In the genomic region with DNA sequence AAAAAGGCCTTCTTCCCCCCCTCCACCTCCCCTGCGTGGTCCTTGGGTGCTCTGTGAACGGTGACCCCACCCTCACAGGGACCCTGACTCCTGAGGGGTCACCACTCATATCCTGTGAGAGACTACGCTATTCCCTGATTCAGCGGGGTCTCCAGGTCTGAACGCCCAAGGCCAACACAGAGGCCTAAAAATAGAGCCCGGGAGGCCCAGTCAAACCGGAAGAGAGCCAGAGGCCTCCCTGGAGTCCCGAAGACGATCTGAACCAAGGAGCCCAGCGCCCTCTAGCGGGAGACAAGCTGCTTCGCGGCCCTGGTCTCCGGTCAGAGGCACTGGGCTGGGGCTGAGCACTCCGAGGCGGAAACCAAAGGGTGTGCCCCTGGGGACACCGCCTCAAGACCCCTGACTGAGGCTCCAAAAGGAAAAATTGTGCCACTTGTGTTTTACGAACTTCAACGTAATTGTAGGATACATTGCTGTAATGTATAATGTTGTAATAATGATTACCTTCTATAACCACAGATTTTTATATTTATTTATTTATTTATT, we compare ENCODE assay signal across 8 cellular contexts. TPM values are rescaled to one million over a fixed set of nuclear protein-coding genes. Genes with fewer than 3 reads are reported as not detected.
DNase-seq lines count a peak whose midpoint lies in the region; ATAC-seq, FAIRE-seq and TF ChIP-seq lines count a peak whose summit lies in the region.

No MANE protein-coding gene starts in this region.

- BruUV-seq in Panc1 (replicated peaks; lab: Mats Ljungman, UMichigan), result no TSS peak

- H3K9me3 ChIP-seq in Panc1 (ENCODE audit: control insufficient read depth, insufficient read depth, low read depth, low read length), result no peaks in the 10 kb centered on the region

- in situ Hi-C loops in Panc1 (cut with HindIII; ENCODE audit: low pct_unique_long_range_greater_than_20kb, low sequenced_read_pairs), result no loop called here

- peaks cover 10% of the 10 kb centered on the region for H3K27me3 Mint-ChIP-seq in nephron (ENCODE audit: low read depth)
- peaks cover 0 to 3% of the 10 kb centered on the region in 2 donors for H3K27me3 Mint-ChIP-seq in stimulated activated naive B cell treated with anti-CD40 and anti-IgM and Interleukin-4, amounts not matched to agents 10 μg/mL and 1 μg/mL and 100 μg/mL, for 72 hours

- H3K36me3 ChIP-seq in Panc1 (ENCODE audit: control insufficient read depth, insufficient read depth, low read length), result no peaks in the 10 kb centered on the region

- peaks cover 3% of the 10 kb centered on the region for H3K9me3 Mint-ChIP-seq in nephron
- no peaks in the 10 kb centered on the region for H3K9me3 Mint-ChIP-seq in stimulated activated naive B cell treated with anti-CD40 and anti-IgM and Interleukin-4, amounts not matched to agents 10 μg/mL and 1 μg/mL and 100 μg/mL, for 72 hours

- no peaks in the 10 kb centered on the region for H3K36me3 Mint-ChIP-seq in nephron (ENCODE audit: low read depth)
- peaks cover 0 to 4% of the 10 kb centered on the region in 2 donors for H3K36me3 Mint-ChIP-seq in stimulated activated naive B cell treated with anti-CD40 and anti-IgM and Interleukin-4, amounts not matched to agents 10 μg/mL and 1 μg/mL and 100 μg/mL, for 72 hours

- peak overlapping the region in 1 of 3 experiments; percentile 53 for H3K4me3 Mint-ChIP-seq in nephron
- peak overlapping the region; percentile 47 to 77 for H3K4me3 Mint-ChIP-seq in stimulated activated naive B cell treated with anti-CD40 and anti-IgM and Interleukin-4, amounts not matched to agents 10 μg/mL and 1 μg/mL and 100 μg/mL, for 72 hours

- POLR2A ChIA-PET in Panc1 (lab: Charles Lee), result no interaction called here

- peaks cover 4% of the 10 kb centered on the region for H3K4me1 ChIP-seq in Panc1 (ENCODE audit: control insufficient read depth, insufficient read depth, low read length)

- peak overlapping the region; percentile 70 to 97 (median 78) for H3K27ac Mint-ChIP-seq in nephron
- peak overlapping the region; percentile 88 for H3K27ac Mint-ChIP-seq in stimulated activated naive B cell treated with anti-CD40 and anti-IgM and Interleukin-4, amounts not matched to agents 10 μg/mL and 1 μg/mL and 100 μg/mL, for 72 hours

- no peak for FAIRE-seq in H54 (lab: Jason Lieb, UNC)

- peak overlapping the region in 1 of 2 experiments; percentile 23; a peak in 1 of 4 replicates for H3K4me3 ChIP-seq in Panc1 (ENCODE audit: low read depth in 2 of 2, low read length in 2 of 2)
- H3K4me3 ChIP-seq in fibroblast of mammary gland (ENCODE audit: control insufficient read depth, low read depth, low read length), result peak overlapping the region; percentile 10

- TF ChIP-seq CTCF in Panc1 (IDR thresholded peaks at IDR 0.05) (peak; percentile 95), fibroblast of mammary gland (conservative IDR thresholded peaks at IDR 0.05; ENCODE audit: control insufficient read depth, insufficient read depth, low read depth, low read length) (peak; percentile 91), nephron (IDR thresholded peaks at IDR 0.05; ENCODE audit: unreplicated experiment in 3 of 3) (peak; percentile 85 to 95 (median 88))

- CTCF ChIA-PET in Panc1 (lab: Charles Lee), result interaction anchor here (0.9 to 1.9 kb wide), 3 partner anchors 124 to 194 kb away, joined by 4 to 8 read pairs (median 4); no protein-coding TSS in a partner anchor

- no peaks in the 10 kb centered on the region for H3K27me3 ChIP-seq in Panc1 (ENCODE audit: control insufficient read depth, insufficient read depth, low read length)

- intact Hi-C loops in Panc1 (cut with micrococcal nuclease; ENCODE audit: unreplicated experiment), result loop anchor here (2.0 to 5.0 kb wide), 2 partner anchors 91 to 193 kb away; partner anchors contain the start of gene ITPKB

- peak; percentile 100 for ATAC-seq in Panc1
- ATAC-seq in stimulated activated naive B cell treated with anti-CD40 and anti-IgM and Interleukin-4, amounts not matched to agents 10 μg/mL and 1 μg/mL and 100 μg/mL, for 72 hours (replicated peaks), result peak; percentile 97 to 99

- H3K27ac ChIP-seq in Panc1 (ENCODE audit: low read length), result peak overlapping the region; percentile 73; the same call in 1 of the 2 replicates

- DNase-seq in EH (ENCODE audit: low read depth) (peak; percentile 94), H54 (ENCODE audit: insufficient read length, low spot score) (peak; percentile 85), LHCN-M2 (ENCODE audit: low read depth) (peak; percentile 87), Panc1 (ENCODE audit: low read depth, low spot score) (peak; percentile 67), fibroblast of mammary gland (ENCODE audit: low read depth) (peak; percentile 96)
- DNase-seq in activated T-cell treated with anti-CD3 and anti-CD28 coated beads, Interleukin-2, amount 50 U/mL, for 48 hours, result peak; percentile 98
- DNase-seq in stimulated activated naive B cell treated with anti-CD40 and anti-IgM and Interleukin-4, amounts not matched to agents 10 μg/mL and 1 μg/mL and 100 μg/mL, for 72 hours, result peak; percentile 91

- peaks cover 31% of the 10 kb centered on the region for H3K4me1 Mint-ChIP-seq in nephron
- peaks cover 35 to 49% of the 10 kb centered on the region in 2 donors for H3K4me1 Mint-ChIP-seq in stimulated activated naive B cell treated with anti-CD40 and anti-IgM and Interleukin-4, amounts not matched to agents 10 μg/mL and 1 μg/mL and 100 μg/mL, for 72 hours

- TF ChIP-seq POLR2A in H54 (IDR thresholded peaks at IDR 0.05; ENCODE audit: low read depth, low read length), result no peak

RNA-seq across cellular contexts. Expression of gene PSEN2, which starts 42.4 kb away (rescaled TPM):
- total RNA-seq in LHCN-M2 (2014; rRNA removed) (24.2 and 28.0 TPM in 2 replicates), Panc1 (2021; ENCODE audit: unreplicated experiment) (33.3 TPM)
- 16.0 TPM for polyA plus RNA-seq in LHCN-M2 (2012)
- polyA plus RNA-seq in Panc1 (2012; ENCODE audit: insufficient read length), result 25.4 TPM
